Comparison of ENCODE assay signal across 18 cellular contexts in the genomic region with DNA sequence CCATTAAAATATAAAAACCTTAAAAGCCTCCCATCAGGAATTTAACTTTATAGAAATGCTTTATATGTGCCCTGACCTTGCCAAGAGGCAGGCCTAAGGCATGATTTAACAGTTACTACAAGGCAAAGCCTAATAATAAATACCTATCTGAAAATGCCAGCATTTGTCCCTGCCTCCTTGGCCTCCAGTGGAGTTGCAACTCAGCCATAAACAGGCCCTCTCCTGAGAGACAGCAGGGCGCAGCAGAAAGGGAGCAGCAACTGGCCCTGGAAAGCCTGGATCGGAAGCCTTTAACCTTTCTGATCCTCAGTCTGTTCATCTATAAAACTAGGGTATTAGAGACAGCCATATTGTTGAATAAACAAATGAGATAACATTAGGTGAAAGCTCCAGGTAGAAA.
"Had no signal": no experiment of that assay in that cellular context is flagged by ENCODE, and none has a peak within 500 bp of the region (broad histone marks: within the 10 kb centered on the region; RNA-seq: fewer than 3 reads in every experiment).

No MANE protein-coding gene starts in this region.

- H3K4me1 ChIP-seq: ascending aorta, left lung, psoas muscle, right lobe of liver, tibial nerve had no signal

- H3K27me3 Mint-ChIP-seq: activated T-helper 17 cell treated with anti-CD3 and anti-CD28 coated beads, Interleukin-2, amount 50 U/mL, for 72 hours; memory B cell had no signal

- H3K4me3 ChIP-seq: ascending aorta, left lung, psoas muscle, right lobe of liver, smooth muscle cell, tibial nerve had no signal

- H3K27me3 ChIP-seq: ascending aorta, left lung, right lobe of liver, tibial nerve had no signal

- DNase-seq: activated CD4-positive, alpha-beta T cell treated with anti-CD3 and anti-CD28 coated beads, Interleukin-2, amount 50 U/mL, for 1 hour; activated naive CD4-positive, alpha-beta T cell treated with anti-CD3 and anti-CD28 coated beads for 36 hours; activated T-cell treated with anti-CD3 and anti-CD28 coated beads for 4 hours; islet precursor cell; left lung; psoas muscle; right lobe of liver; stimulated activated CD4-positive, alpha-beta T cell treated with anti-CD3 and anti-CD28 coated beads, Interleukin-4, amount 100 ng/mL, for 4 hours; stimulated activated CD8-positive, alpha-beta memory T cell treated with anti-CD3 and anti-CD28 coated beads, Interleukin-4, amount 100 ng/mL, for 48 hours; stimulated activated naive CD4-positive, alpha-beta T cell treated with Interleukin-2 at 50 U/mL for 16 hours; T-helper 2 cell had no signal

- H3K4me3 Mint-ChIP-seq: activated naive CD4-positive, alpha-beta T cell treated with anti-CD3 and anti-CD28 coated beads for 36 hours; activated T-helper 17 cell treated with anti-CD3 and anti-CD28 coated beads, Interleukin-2, amount 50 U/mL, for 72 hours; memory B cell; nephron had no signal

- H3K9me3 Mint-ChIP-seq: activated naive CD4-positive, alpha-beta T cell treated with anti-CD3 and anti-CD28 coated beads for 36 hours; activated T-helper 17 cell treated with anti-CD3 and anti-CD28 coated beads, Interleukin-2, amount 50 U/mL, for 72 hours; memory B cell; nephron had no signal

- H3K36me3 ChIP-seq: ascending aorta, left lung, right lobe of liver, tibial nerve had no signal

- H3K36me3 Mint-ChIP-seq: memory B cell had no signal

- H3K27ac Mint-ChIP-seq: activated naive CD4-positive, alpha-beta T cell treated with anti-CD3 and anti-CD28 coated beads for 36 hours; activated T-helper 17 cell treated with anti-CD3 and anti-CD28 coated beads, Interleukin-2, amount 50 U/mL, for 72 hours; memory B cell had no signal

- ATAC-seq: activated CD4-positive, CD25-positive, alpha-beta regulatory T cell treated with anti-CD3 and anti-CD28 coated beads, Interleukin-2, amount 50 U/mL, for 24 hours; activated T-helper 17 cell treated with anti-CD3 and anti-CD28 coated beads, Interleukin-2, amount 50 U/mL, for 72 hours; left lung; psoas muscle; right lobe of liver had no signal

- H3K9me3 ChIP-seq: ascending aorta, left lung, psoas muscle, right lobe of liver, tibial nerve had no signal

- H3K4me2 ChIP-seq: smooth muscle cell had no signal

- H3K27ac ChIP-seq: ascending aorta, left lung, psoas muscle, right lobe of liver, tibial nerve had no signal

- H3K4me1 Mint-ChIP-seq: activated T-helper 17 cell treated with anti-CD3 and anti-CD28 coated beads, Interleukin-2, amount 50 U/mL, for 72 hours; memory B cell had no signal
